In genomic region chr17:40115101-40115436, GRCh38 we compare ENCODE assay signal across 16 cellular contexts. TPM values are rescaled to one million over a fixed set of nuclear protein-coding genes. Genes with fewer than 3 reads are reported as not detected.
DNase-seq lines count a peak whose midpoint lies in the region; ATAC-seq, FAIRE-seq and TF ChIP-seq lines count a peak whose summit lies in the region.
"Had no signal": no experiment of that assay in that cellular context is flagged by ENCODE, and none has a peak within 500 bp of the region (broad histone marks: within the 10 kb centered on the region; RNA-seq: fewer than 3 reads in every experiment).

No MANE protein-coding gene starts in this region.

- no TSS peak for BruUV-seq in Calu3 (replicated peaks; lab: Mats Ljungman, UMichigan)

- H3K4me1 Mint-ChIP-seq in brain: peaks cover 73% of the 10 kb centered on the region
- peaks cover 47% of the 10 kb centered on the region for H3K4me1 Mint-ChIP-seq in activated T-cell treated with anti-CD3 and anti-CD28 coated beads, Interleukin-2, amount 50 U/mL, for 24 hours (ENCODE audit: low read depth)
- H3K4me1 Mint-ChIP-seq in CD14-positive monocyte: peaks cover 51% of the 10 kb centered on the region
- peaks cover 51% of the 10 kb centered on the region for H3K4me1 Mint-ChIP-seq in Calu3 (ENCODE audit: low read depth, unreplicated experiment)

- WGBS in pancreas, 2 donors: 17 to 32% methylated on average over 2 of the region's 2 CpGs

- no peak for TF ChIP-seq CTCF in brain (conservative IDR thresholded peaks at IDR 0.05)
- no peak for TF ChIP-seq CTCF in pancreas (IDR thresholded peaks at IDR 0.05)
- TF ChIP-seq CTCF in vagina (IDR thresholded peaks at IDR 0.05): no peak
- no peak for TF ChIP-seq CTCF in CD14-positive monocyte (IDR thresholded peaks at IDR 0.05)
- no peak for TF ChIP-seq CTCF in Calu3 (IDR thresholded peaks at IDR 0.05; ENCODE audit: unreplicated experiment)

- no peak overlapping the region for H3K4me3 ChIP-seq in pancreas
- H3K4me3 ChIP-seq in vagina: no peak overlapping the region
- H3K4me3 ChIP-seq: BLaER1 treated with 17β-estradiol and CSF1 and Interleukin-3, amounts not matched to agents 10 nM and 100 nM had no signal

- H3K27ac ChIP-seq in pancreas: peak overlapping the region; percentile 67 to 93 (median 88)
- peak overlapping the region; percentile 98 for H3K27ac ChIP-seq in vagina
- H3K27ac ChIP-seq: neutrophil had no signal

- peaks cover 0 to 2% (median 0%) of the 10 kb centered on the region in 5 experiments for H3K9me3 Mint-ChIP-seq in brain
- no peaks in the 10 kb centered on the region for H3K9me3 Mint-ChIP-seq in activated T-cell treated with anti-CD3 and anti-CD28 coated beads, Interleukin-2, amount 50 U/mL, for 24 hours
- no peaks in the 10 kb centered on the region for H3K9me3 Mint-ChIP-seq in CD14-positive monocyte
- H3K9me3 Mint-ChIP-seq in Calu3 (ENCODE audit: low read depth, unreplicated experiment): no peaks in the 10 kb centered on the region

- H3K36me3 ChIP-seq in pancreas: no peaks in the 10 kb centered on the region
- no peaks in the 10 kb centered on the region for H3K36me3 ChIP-seq in vagina
- H3K36me3 ChIP-seq: BLaER1 treated with 17β-estradiol and CSF1 and Interleukin-3, amounts not matched to agents 10 nM and 100 nM; neutrophil had no signal

- intact Hi-C loops in pancreas (cut with DNase I) (loop anchor here in 1 of 3 donors (10.0 kb wide), 1 partner anchor 50 kb away; no protein-coding TSS in a partner anchor), vagina (cut with DNase I) (no loop called here), CD14-positive monocyte (cut with micrococcal nuclease) (loop anchor here in 1 of 2 donors (10.0 kb wide), 1 partner anchor 170 kb away; the partner anchor contains the start of gene CDC6), Calu3 (cut with micrococcal nuclease; ENCODE audit: unreplicated experiment) (loop anchor here (10.0 kb wide), 1 partner anchor 480 kb away; the partner anchor contains the start of gene STARD3)

- TF ChIP-seq POLR2A in vagina (IDR thresholded peaks at IDR 0.05): no peak

- no peak for ATAC-seq in pancreas

- H3K27me3 ChIP-seq in pancreas (no peaks in the 10 kb centered on the region), vagina (no peaks in the 10 kb centered on the region)
- H3K27me3 ChIP-seq: BLaER1 treated with 17β-estradiol and CSF1 and Interleukin-3, amounts not matched to agents 10 nM and 100 nM; neutrophil had no signal

- H3K9me3 ChIP-seq in pancreas (no peaks in the 10 kb centered on the region), vagina (no peaks in the 10 kb centered on the region)
- H3K9me3 ChIP-seq: BLaER1 treated with 17β-estradiol and CSF1 and Interleukin-3, amounts not matched to agents 10 nM and 100 nM; neutrophil had no signal

- CTCF ChIA-PET in Calu3 (lab: Charles Lee): interaction anchor here (0.5 to 10.1 kb wide), 18 partner anchors 8 to 440 kb away, joined by 3 to 674 read pairs (median 88); partner anchors contain the start of genes CASC3, CSF3, MED24 and MSL1

- H3K4me3 Mint-ChIP-seq in brain: no peak overlapping the region
- H3K4me3 Mint-ChIP-seq in activated T-cell treated with anti-CD3 and anti-CD28 coated beads, Interleukin-2, amount 50 U/mL, for 24 hours: no peak overlapping the region
- no peak overlapping the region for H3K4me3 Mint-ChIP-seq in CD14-positive monocyte
- H3K4me3 Mint-ChIP-seq in Calu3 (ENCODE audit: low read depth, unreplicated experiment): no peak overlapping the region

- H3K27ac Mint-ChIP-seq in brain (peak overlapping the region in 3 of 5 experiments; percentile 39 to 98 (median 97)), CD14-positive monocyte (no peak overlapping the region), Calu3 (ENCODE audit: unreplicated experiment) (no peak overlapping the region)
- no peak overlapping the region for H3K27ac Mint-ChIP-seq in activated T-cell treated with anti-CD3 and anti-CD28 coated beads, Interleukin-2, amount 50 U/mL, for 24 hours

- FAIRE-seq in pancreas (lab: Jason Lieb, UNC): no peak
- FAIRE-seq: endothelial cell of umbilical vein had no signal

- peaks cover 4% of the 10 kb centered on the region for H3K36me3 Mint-ChIP-seq in brain
- H3K36me3 Mint-ChIP-seq in activated T-cell treated with anti-CD3 and anti-CD28 coated beads, Interleukin-2, amount 50 U/mL, for 24 hours (ENCODE audit: low read depth): no peaks in the 10 kb centered on the region
- peaks cover 0 to 3% of the 10 kb centered on the region in 2 donors for H3K36me3 Mint-ChIP-seq in CD14-positive monocyte
- H3K36me3 Mint-ChIP-seq in Calu3 (ENCODE audit: insufficient read depth, unreplicated experiment): peaks cover 52% of the 10 kb centered on the region

- H3K27me3 Mint-ChIP-seq in brain: no peaks in the 10 kb centered on the region
- no peaks in the 10 kb centered on the region for H3K27me3 Mint-ChIP-seq in activated T-cell treated with anti-CD3 and anti-CD28 coated beads, Interleukin-2, amount 50 U/mL, for 24 hours
- H3K27me3 Mint-ChIP-seq in CD14-positive monocyte (ENCODE audit: low read depth in 3 of 3): peaks cover 0 to 2% (median 0%) of the 10 kb centered on the region in 3 donors
- H3K27me3 Mint-ChIP-seq in Calu3 (ENCODE audit: unreplicated experiment): no peaks in the 10 kb centered on the region

- peaks cover 43 to 50% (median 46%) of the 10 kb centered on the region in 3 donors for H3K4me1 ChIP-seq in pancreas
- H3K4me1 ChIP-seq in vagina: peaks cover 48% of the 10 kb centered on the region

- peak; percentile 35 for DNase-seq in activated CD8-positive, alpha-beta memory T cell treated with anti-CD3 and anti-CD28 coated beads, Interleukin-2, amount 50 U/mL, for 48 hours
- DNase-seq in activated CD8-positive, alpha-beta memory T cell treated with anti-CD3 and anti-CD28 coated beads for 24 hours: no peak
- DNase-seq in pancreas: no peak
- DNase-seq in vagina (ENCODE audit: extremely low spot score in 2 of 2): no peak
- no peak for DNase-seq in activated T-cell treated with anti-CD3 and anti-CD28 coated beads, Interleukin-2, amount 50 U/mL, for 24 hours
- DNase-seq in CD14-positive monocyte (ENCODE audit: low spot score): no peak
- DNase-seq in Calu3: no peak
- DNase-seq: activated CD4-positive, alpha-beta T cell treated with anti-CD3 and anti-CD28 coated beads for 48 hours; activated naive CD4-positive, alpha-beta T cell treated with Interleukin-2 at 50 U/mL for 16 hours; DMS53; NCI-H187 treated with DMSO at 0.1 percent for 48 hours; NCI-H510A treated with DMSO at 0.1 percent for 48 hours had no signal

RNA-seq across cellular contexts. Expression of gene MSL1, which starts 6.7 kb away (rescaled TPM):
- polyA plus RNA-seq in brain (ENCODE audit: insufficient read depth, low read depth, low replicate concordance): 94.4 TPM
- total RNA-seq in pancreas: 10 to 100 TPM; 21.0 to 44.6 (median 29.2) TPM
- polyA plus RNA-seq in pancreas: 100 to 1,000 TPM in 1 of 2 donors, 10 to 100 TPM in 1; 71.0 to 105 TPM
- 62.4 TPM for total RNA-seq in vagina
- polyA plus RNA-seq in CD14-positive monocyte: 10 to 100 TPM in 1 of 2 donors, 1 to 10 TPM in 1; 10.0 to 11.4 TPM
- 505 and 524 TPM in 2 replicates for total RNA-seq in Calu3 (2022)

RNA-seq across cellular contexts. Expression of gene NR1D1, which starts 14.7 kb away (rescaled TPM):
- polyA plus RNA-seq in brain (ENCODE audit: insufficient read depth, low read depth, low replicate concordance) (43.8 TPM), pancreas (10 to 100 TPM; 11.0 to 17.5 TPM), CD14-positive monocyte (under 1 TPM; 0.28 to 0.31 TPM)
- total RNA-seq in pancreas (10 to 100 TPM in 4 of 6 donors, 1 to 10 TPM in 2; 4.8 to 16.6 (median 11.2) TPM), vagina (15.0 TPM), Calu3 (2022) (35.0 and 36.4 TPM in 2 replicates)

RNA-seq across cellular contexts. Expression of gene CASC3, which starts 25.3 kb away (rescaled TPM):
- polyA plus RNA-seq in brain (ENCODE audit: insufficient read depth, low read depth, low replicate concordance) (150 TPM), pancreas (10 to 100 TPM; 35.2 to 42.3 TPM), CD14-positive monocyte (10 to 100 TPM; 19.0 to 30.2 TPM)
- total RNA-seq in pancreas (10 to 100 TPM; 31.3 to 46.2 (median 40.8) TPM), vagina (40.0 TPM), Calu3 (2022) (541 and 621 TPM in 2 replicates)

RNA-seq across cellular contexts. Expression of gene THRA, which starts 52.3 kb away (rescaled TPM):
- 176 TPM for polyA plus RNA-seq in brain (ENCODE audit: insufficient read depth, low read depth, low replicate concordance)
- 10 to 100 TPM; 13.8 to 28.1 (median 20.6) TPM for total RNA-seq in pancreas
- polyA plus RNA-seq in pancreas: 10 to 100 TPM; 22.4 to 35.7 TPM
- 40.3 TPM for total RNA-seq in vagina
- 1 to 10 TPM; 2.5 to 3.8 TPM for polyA plus RNA-seq in CD14-positive monocyte
- total RNA-seq in Calu3 (2022): 107 and 133 TPM in 2 replicates

Comparison
In these comparisons a context has a peak if more than half of its experiments do, and no peak if none do; other contexts are left out.
1. H3K27ac Mint-ChIP-seq: peak in brain (3 of 5); none in activated T-cell treated with anti-CD3 and anti-CD28 coated beads, Interleukin-2, amount 50 U/mL, for 24 hours (single experiment), CD14-positive monocyte (0 of 7) and Calu3 (single experiment).
2. RNA of gene CASC3, which starts 25.3 kb away (total RNA-seq): 541 to 621 TPM in Calu3; 31.3 to 46.2 TPM in pancreas and 40.0 TPM in vagina (single experiment); every median in the first group is over 10 times any median in the second.